In the genomic region with DNA sequence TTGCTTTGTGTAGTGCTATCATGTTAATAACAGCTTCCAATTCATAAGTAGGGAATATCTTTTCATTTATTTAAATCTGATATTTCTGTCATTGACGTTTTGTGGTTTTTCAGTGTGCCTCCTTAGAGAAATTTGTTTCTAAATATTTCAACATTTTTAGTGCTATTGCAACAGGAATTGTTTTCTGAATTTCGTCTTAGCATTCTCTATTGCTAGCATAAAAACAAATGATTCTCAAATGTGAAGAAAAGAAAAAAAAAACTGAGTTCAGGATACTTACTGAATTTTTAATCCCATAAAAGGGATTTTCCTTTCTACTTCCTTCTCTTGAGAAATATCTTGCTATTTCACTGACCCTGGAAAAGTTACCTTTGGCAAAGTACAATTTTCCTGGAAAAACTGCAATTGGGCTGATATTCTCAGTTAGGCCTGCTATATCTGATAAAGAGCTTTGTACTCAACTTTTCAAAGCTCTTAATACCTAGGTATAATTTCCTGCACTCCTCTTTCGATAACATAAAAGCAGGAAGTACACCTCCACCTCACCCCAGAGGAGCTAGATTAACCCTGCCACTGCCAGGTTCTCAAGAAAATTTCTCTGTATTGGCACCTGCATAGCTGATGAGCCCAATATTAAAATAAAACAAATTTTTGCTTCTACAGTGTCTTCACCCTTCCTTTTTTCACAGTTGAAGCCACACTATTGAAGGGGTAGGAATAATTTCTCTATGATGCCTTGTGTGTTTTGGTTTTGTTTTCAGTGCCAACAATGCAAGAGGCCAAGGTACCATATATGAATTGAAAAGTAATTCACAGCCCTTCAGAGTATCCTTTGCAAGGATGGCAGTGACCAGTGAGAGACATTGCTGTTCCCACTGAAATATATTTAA, we compare ENCODE assay signal across 18 cellular contexts. TPM values are rescaled to one million over a fixed set of nuclear protein-coding genes. Genes with fewer than 3 reads are reported as not detected.
A peak's percentile ranks its signal among the peaks of the same experiment; 100 is the strongest.
DNase-seq lines count a peak whose midpoint lies in the region; ATAC-seq, FAIRE-seq and TF ChIP-seq lines count a peak whose summit lies in the region.
"Had no signal": no experiment of that assay in that cellular context is flagged by ENCODE, and none has a peak within 500 bp of the region (broad histone marks: within the 10 kb centered on the region; RNA-seq: fewer than 3 reads in every experiment).

No MANE protein-coding gene starts in this region.

- H2BK15ac ChIP-seq in mesenchymal stem cell (ENCODE audit: low read depth, poor library complexity, severe bottlenecking) = no peak overlapping the region

- H2AK5ac ChIP-seq in mesenchymal stem cell (ENCODE audit: low read length, severe bottlenecking) = peak overlapping the region; percentile 3

- H3K4me3 Mint-ChIP-seq in T-helper 2 cell treated with Interferon-gamma antibody and Interleukin-4, amounts not matched to agents 5 μg/mL and 100 μg/mL, for 36 hours = peak overlapping the region; percentile 55
- no peak overlapping the region for H3K4me3 Mint-ChIP-seq in activated CD4-positive, alpha-beta memory T cell treated with anti-CD3 and anti-CD28 coated beads, Interleukin-2, amount 10 ng/mL, durations not matched to agents 7 days and 5 days
- H3K4me3 Mint-ChIP-seq: endodermal cell had no signal

- H3K27me3 ChIP-seq in HepG2 (ENCODE audit: control insufficient read depth in 1 of 2, insufficient read depth in 2 of 2, low read length in 2 of 2) = no peaks in the 10 kb centered on the region
- H3K27me3 ChIP-seq in right lobe of liver = no peaks in the 10 kb centered on the region
- H3K27me3 ChIP-seq in mesenchymal stem cell (ENCODE audit: control insufficient read depth in 1 of 2, insufficient read depth in 1 of 2, low read length in 2 of 2) = no peaks in the 10 kb centered on the region
- H3K27me3 ChIP-seq in ascending aorta = no peaks in the 10 kb centered on the region
- H3K27me3 ChIP-seq: suprapubic skin had no signal

- no peaks in the 10 kb centered on the region for H3K36me3 ChIP-seq in HepG2 (replicated peaks in 1 of 2; ENCODE audit: control insufficient read depth in 1 of 2, insufficient read depth in 2 of 2, low read length in 2 of 2)
- no peaks in the 10 kb centered on the region for H3K36me3 ChIP-seq in right lobe of liver
- H3K36me3 ChIP-seq in mesenchymal stem cell (ENCODE audit: control insufficient read depth in 1 of 2, insufficient read depth in 2 of 2, low read depth in 1 of 2, low read length in 2 of 2) = peaks cover 0 to 3% of the 10 kb centered on the region in 2 experiments
- no peaks in the 10 kb centered on the region for H3K36me3 ChIP-seq in ascending aorta
- H3K36me3 ChIP-seq: suprapubic skin had no signal

- DNase-seq in HepG2 (ENCODE audit: low spot score) = no peak
- no peak for DNase-seq in right lobe of liver
- DNase-seq in T-helper 2 cell treated with Interferon-gamma antibody and Interleukin-4, amounts not matched to agents 5 μg/mL and 100 μg/mL, for 36 hours (ENCODE audit: low spot score) = no peak
- DNase-seq in mesenchymal stem cell = no peak
- no peak for DNase-seq in activated CD4-positive, alpha-beta memory T cell treated with anti-CD3 and anti-CD28 coated beads, Interleukin-2, amount 10 ng/mL, durations not matched to agents 7 days and 5 days
- DNase-seq in globus pallidus (ENCODE audit: low spot score) = no peak
- no peak for DNase-seq in ascending aorta (ENCODE audit: low spot score in 2 of 2)
- DNase-seq: activated CD4-positive, alpha-beta T cell treated with anti-CD3 and anti-CD28 coated beads, Interleukin-2, amount 50 U/mL, for 4 hours; activated T-cell treated with anti-CD3 and anti-CD28 coated beads, Interleukin-2, amount 50 U/mL, for 72 hours; central memory CD4-positive, alpha-beta T cell; endodermal cell; GDM1; kidney glomerular epithelial cell; NCI-H2107; NCI-H82; T1000 had no signal

- H2BK5ac ChIP-seq in mesenchymal stem cell (ENCODE audit: low read depth, low read length, poor library complexity, severe bottlenecking) = no peak overlapping the region

- peaks cover 2% of the 10 kb centered on the region for H3K27me3 Mint-ChIP-seq in T-helper 2 cell treated with Interferon-gamma antibody and Interleukin-4, amounts not matched to agents 5 μg/mL and 100 μg/mL, for 36 hours (ENCODE audit: low read depth)
- peaks cover 11% of the 10 kb centered on the region for H3K27me3 Mint-ChIP-seq in activated CD4-positive, alpha-beta memory T cell treated with anti-CD3 and anti-CD28 coated beads, Interleukin-2, amount 10 ng/mL, durations not matched to agents 7 days and 5 days

- TF ChIP-seq POLR2A in HepG2 (IDR thresholded peaks at IDR 0.05; ENCODE audit: insufficient read depth in 1 of 2, low read depth in 2 of 2, low read length in 2 of 2) (no peak), right lobe of liver (IDR thresholded peaks at IDR 0.05) (no peak)

- no peak overlapping the region for H2BK12ac ChIP-seq in mesenchymal stem cell (ENCODE audit: low read length in 2 of 2)

- CTCF ChIA-PET in HepG2 (lab: Yijun Ruan, JAX; ENCODE audit: low intra/inter-chr PET ratio, low total read pairs) = no interaction called here
- CTCF ChIA-PET in activated CD4-positive, alpha-beta memory T cell treated with anti-CD3 and anti-CD28 coated beads, Interleukin-2, amount 10 ng/mL, durations not matched to agents 7 days and 5 days (lab: Charles Lee) = no interaction called here

- POLR2A ChIA-PET in HepG2 (lab: Yijun Ruan, JAX) = no interaction called here
- POLR2A ChIA-PET in activated CD4-positive, alpha-beta memory T cell treated with anti-CD3 and anti-CD28 coated beads, Interleukin-2, amount 10 ng/mL, durations not matched to agents 7 days and 5 days (lab: Charles Lee) = no interaction called here

- ATAC-seq in HepG2 (no peak), right lobe of liver (no peak), GM21825 (IDR thresholded peaks at IDR 0.05; ENCODE audit: unreplicated experiment) (no peak)
- ATAC-seq: activated T-cell treated with anti-CD3 and anti-CD28 coated beads, Interleukin-2, amount 50 U/mL, for 72 hours had no signal

- H3K9me3 Mint-ChIP-seq in T-helper 2 cell treated with Interferon-gamma antibody and Interleukin-4, amounts not matched to agents 5 μg/mL and 100 μg/mL, for 36 hours = peaks cover 8% of the 10 kb centered on the region
- no peaks in the 10 kb centered on the region for H3K9me3 Mint-ChIP-seq in activated CD4-positive, alpha-beta memory T cell treated with anti-CD3 and anti-CD28 coated beads, Interleukin-2, amount 10 ng/mL, durations not matched to agents 7 days and 5 days

- no peak overlapping the region for H3K23ac ChIP-seq in mesenchymal stem cell (ENCODE audit: low read length in 2 of 2)

- H3K18ac ChIP-seq in mesenchymal stem cell (ENCODE audit: low read depth in 1 of 2, low read length in 2 of 2) = no peak overlapping the region

- no peak overlapping the region for H2BK120ac ChIP-seq in mesenchymal stem cell (ENCODE audit: low read depth, low read length)

- no peak overlapping the region for H3K4me3 ChIP-seq in HepG2 (replicated peaks in 1 of 3; ENCODE audit: insufficient read depth in 1 of 3, low read depth in 2 of 3, low read length in 3 of 3)
- no peak overlapping the region for H3K4me3 ChIP-seq in right lobe of liver
- H3K4me3 ChIP-seq in mesenchymal stem cell (ENCODE audit: insufficient read depth in 1 of 2, low read depth in 1 of 2, low read length in 2 of 2) = no peak overlapping the region
- H3K4me3 ChIP-seq in ascending aorta = no peak overlapping the region
- H3K4me3 ChIP-seq: suprapubic skin had no signal

- H4K8ac ChIP-seq in mesenchymal stem cell (ENCODE audit: low read length) = no peak overlapping the region

- H3K4me1 Mint-ChIP-seq in T-helper 2 cell treated with Interferon-gamma antibody and Interleukin-4, amounts not matched to agents 5 μg/mL and 100 μg/mL, for 36 hours (ENCODE audit: low read depth) = peaks cover 31% of the 10 kb centered on the region
- peaks cover 1% of the 10 kb centered on the region for H3K4me1 Mint-ChIP-seq in activated CD4-positive, alpha-beta memory T cell treated with anti-CD3 and anti-CD28 coated beads, Interleukin-2, amount 10 ng/mL, durations not matched to agents 7 days and 5 days

- no peak overlapping the region for H3K14ac ChIP-seq in mesenchymal stem cell (ENCODE audit: low read length in 2 of 2)

- H3K4me1 ChIP-seq in HepG2 (ENCODE audit: insufficient read depth, low read length) (peaks cover 16% of the 10 kb centered on the region), right lobe of liver (no peaks in the 10 kb centered on the region), mesenchymal stem cell (ENCODE audit: control insufficient read depth, insufficient read depth, low read depth, low read length) (peaks cover 27% of the 10 kb centered on the region), ascending aorta (no peaks in the 10 kb centered on the region)

- H3K27ac Mint-ChIP-seq in T-helper 2 cell treated with Interferon-gamma antibody and Interleukin-4, amounts not matched to agents 5 μg/mL and 100 μg/mL, for 36 hours = peak overlapping the region; percentile 60
- H3K27ac Mint-ChIP-seq in activated CD4-positive, alpha-beta memory T cell treated with anti-CD3 and anti-CD28 coated beads, Interleukin-2, amount 10 ng/mL, durations not matched to agents 7 days and 5 days = no peak overlapping the region
- H3K27ac Mint-ChIP-seq: activated T-cell treated with anti-CD3 and anti-CD28 coated beads, Interleukin-2, amount 50 U/mL, for 72 hours had no signal

- H3K4me2 ChIP-seq in HepG2 (ENCODE audit: low read depth, low read length) = no peak overlapping the region
- no peak overlapping the region for H3K4me2 ChIP-seq in mesenchymal stem cell (ENCODE audit: low read length, poor library complexity, severe bottlenecking)

- H3K4ac ChIP-seq in mesenchymal stem cell (ENCODE audit: low read depth in 1 of 2, low read length in 2 of 2) = no peak overlapping the region

- H3K27ac ChIP-seq in HepG2 (ENCODE audit: extremely low read length, insufficient read depth, low read length) = no peak overlapping the region
- H3K27ac ChIP-seq in right lobe of liver = no peak overlapping the region
- peak overlapping the region; percentile 67 for H3K27ac ChIP-seq in mesenchymal stem cell (ENCODE audit: low read length, poor library complexity, severe bottlenecking)
- no peak overlapping the region for H3K27ac ChIP-seq in ascending aorta
- H3K27ac ChIP-seq: suprapubic skin had no signal

- no peaks in the 10 kb centered on the region for H3K79me1 ChIP-seq in mesenchymal stem cell (replicated peaks; ENCODE audit: low read length, poor library complexity, severe bottlenecking)

- H3K9ac ChIP-seq in HepG2 (ENCODE audit: insufficient read depth, low read depth, low read length) (no peak overlapping the region), mesenchymal stem cell (ENCODE audit: low read length) (peak overlapping the region; percentile 68)

- 90% methylated on average over 3 of the region's 3 CpGs for WGBS in HepG2 (ENCODE audit: low lambda C conversion rate)
- WGBS in right lobe of liver (ENCODE audit: insufficient coverage, low coverage, low lambda C conversion rate, missing lambda C conversion rate) = 28% methylated on average over 3 of the region's 3 CpGs
- 27% methylated on average over 1 of the region's 3 CpGs for WGBS in mesenchymal stem cell

- H4K20me1 ChIP-seq in HepG2 (ENCODE audit: insufficient read depth, low read length) = peaks cover 24% of the 10 kb centered on the region

- no peak for TF ChIP-seq RAD21 in HepG2 (CRISPR knock-in tag; IDR thresholded peaks at IDR 0.05)

- TF ChIP-seq EP300 in HepG2 (IDR thresholded peaks at IDR 0.05; ENCODE audit: low read depth in 2 of 2, low read length in 2 of 2) (no peak), HepG2 (CRISPR knock-in tag; IDR thresholded peaks at IDR 0.05; ENCODE audit: borderline replicate concordance) (no peak)

- FAIRE-seq in HepG2 (lab: Jason Lieb, UNC) = no peak

- no TSS peak for BruUV-seq in HepG2 (replicated peaks; lab: Mats Ljungman, UMichigan)

- H3K9me3 ChIP-seq in HepG2 (ENCODE audit: low read length) (no peaks in the 10 kb centered on the region), right lobe of liver (no peaks in the 10 kb centered on the region), mesenchymal stem cell (ENCODE audit: control insufficient read depth, low read length) (no peaks in the 10 kb centered on the region), ascending aorta (no peaks in the 10 kb centered on the region)
- H3K9me3 ChIP-seq: suprapubic skin had no signal

- peaks cover 24% of the 10 kb centered on the region for H3K36me3 Mint-ChIP-seq in T-helper 2 cell treated with Interferon-gamma antibody and Interleukin-4, amounts not matched to agents 5 μg/mL and 100 μg/mL, for 36 hours (ENCODE audit: low read depth)
- no peaks in the 10 kb centered on the region for H3K36me3 Mint-ChIP-seq in activated CD4-positive, alpha-beta memory T cell treated with anti-CD3 and anti-CD28 coated beads, Interleukin-2, amount 10 ng/mL, durations not matched to agents 7 days and 5 days (ENCODE audit: low read depth)

- TF ChIP-seq CTCF in HepG2 (CRISPR knock-in tag; IDR thresholded peaks at IDR 0.05) (no peak), right lobe of liver (IDR thresholded peaks at IDR 0.05) (no peak), ascending aorta (IDR thresholded peaks at IDR 0.05) (no peak)

- no peak overlapping the region for H2AFZ ChIP-seq in HepG2 (ENCODE audit: low read length)
- H2AFZ ChIP-seq in mesenchymal stem cell (ENCODE audit: low read depth, low read length) = no peak overlapping the region

- in situ Hi-C loops in HepG2 (cut with HindIII; ENCODE audit: extremely low pct_ligation_motif_present, low pct_unique_long_range_greater_than_20kb) = no loop called here

- intact Hi-C loops in HepG2 (cut with micrococcal nuclease; ENCODE audit: unreplicated experiment) (loop anchor here (1.0 to 2.0 kb wide), 2 partner anchors 8 to 35 kb away; partner anchors contain the start of gene PTPN14), right lobe of liver (cut with DNase I) (no loop called here), ascending aorta (cut with DNase I) (no loop called here)

- no peak overlapping the region for H4K91ac ChIP-seq in mesenchymal stem cell (ENCODE audit: low read length)

- H3K79me2 ChIP-seq in HepG2 (ENCODE audit: insufficient read depth, low read length) = no peaks in the 10 kb centered on the region

RNA-seq across cellular contexts. Expression of gene PTPN14, which starts 35.6 kb away (rescaled TPM):
- total RNA-seq in HepG2 (2016; rRNA removed; fragmentation: Illumina TruSeq; extraction: Trizol) (4.7 and 8.4 TPM in 2 replicates), right lobe of liver (1 to 10 TPM; 1.6 to 4.6 (median 2.1) TPM), ascending aorta (27.2 TPM)
- 0.62 and 1.8 TPM in 2 replicates for total RNA-seq in HepG2 (2016; cell fraction: cytosol; rRNA removed; fragmentation: Illumina TruSeq; extraction: Trizol; ENCODE audit: low read depth)
- 4.2 and 7.6 TPM in 2 replicates for total RNA-seq in HepG2 (2016; cell fraction: insoluble cytoplasmic fraction; rRNA removed; fragmentation: Illumina TruSeq; extraction: Trizol)
- 3.1 TPM in 2 replicates for total RNA-seq in HepG2 (2016; cell fraction: membrane; rRNA removed; fragmentation: Illumina TruSeq; extraction: Trizol)
- total RNA-seq in HepG2 (2016; cell fraction: nucleus; rRNA removed; fragmentation: Illumina TruSeq; extraction: Trizol) = 7.0 and 8.7 TPM in 2 replicates
- polyA plus RNA-seq in HepG2 (2011; rRNA removed) = 3.8 and 3.9 TPM in 2 replicates
- polyA plus RNA-seq in HepG2 (2011; cell fraction: cytosol; rRNA removed) = 2.5 and 3.0 TPM in 2 replicates
- 4.6 and 5.5 TPM in 2 replicates for polyA plus RNA-seq in HepG2 (2011; cell fraction: nucleus; rRNA removed)
- polyA plus RNA-seq in HepG2 (2012) = 2.9 and 3.3 TPM in 2 replicates
- polyA plus RNA-seq in HepG2 (2016; cell fraction: cytosol; fragmentation: Illumina TruSeq; extraction: Trizol; ENCODE audit: low read depth) = 0.25 and 0.35 TPM in 2 replicates
- polyA plus RNA-seq in HepG2 (2016; cell fraction: insoluble cytoplasmic fraction; fragmentation: Illumina TruSeq; extraction: Trizol; ENCODE audit: low read depth) = 3.8 and 4.5 TPM in 2 replicates
- 0.82 and 1.2 TPM in 2 replicates for polyA plus RNA-seq in HepG2 (2016; cell fraction: membrane; fragmentation: Illumina TruSeq; extraction: Trizol; ENCODE audit: low read depth)
- polyA plus RNA-seq in HepG2 (2016; cell fraction: nucleus; fragmentation: Illumina TruSeq; extraction: Trizol; ENCODE audit: insufficient read depth, low read depth) = 2.7 and 4.5 TPM in 2 replicates
- 16.6 and 45.9 TPM in 2 replicates for polyA minus RNA-seq in HepG2 (2011; rRNA and poly(A)+ RNA removed; ENCODE audit: low replicate concordance)
- polyA minus RNA-seq in HepG2 (2011; cell fraction: cytosol; rRNA and poly(A)+ RNA removed) = 4.8 and 5.0 TPM in 2 replicates
- polyA minus RNA-seq in HepG2 (2011; cell fraction: nucleus; rRNA and poly(A)+ RNA removed) = 10.2 and 13.1 TPM in 2 replicates
- polyA plus RNA-seq in mesenchymal stem cell (2013, experiment 1 of 2) = 18.6 TPM
- polyA plus RNA-seq in mesenchymal stem cell (2013, experiment 2 of 2) = 18.0 TPM
- total RNA-seq in activated CD4-positive, alpha-beta memory T cell treated with anti-CD3 and anti-CD28 coated beads, Interleukin-2, amount 10 ng/mL, durations not matched to agents 7 days and 5 days = under 1 TPM; 0.20 to 0.28 TPM
